Comparison of ENCODE assay signal across 11 cellular contexts in the genomic region with DNA sequence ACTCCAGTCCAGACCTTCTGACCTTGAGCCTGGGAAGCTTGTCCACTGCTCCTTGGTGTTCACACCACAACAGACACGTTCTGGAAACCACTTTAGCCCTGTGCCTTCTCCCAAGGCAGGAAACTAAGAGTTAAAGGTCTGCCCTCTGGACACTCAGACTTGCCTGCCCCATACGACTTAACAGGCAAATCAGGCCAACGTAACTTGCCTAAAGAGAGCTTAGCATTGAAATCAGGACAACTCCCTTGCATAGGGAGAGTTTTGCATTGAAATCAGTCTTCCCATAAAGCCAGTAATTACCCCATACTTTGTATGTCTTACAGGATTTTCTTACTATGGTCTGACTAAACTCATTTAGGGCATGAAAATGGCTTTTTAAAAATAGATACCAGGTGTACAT. TPM values are rescaled to one million over a fixed set of nuclear protein-coding genes. Genes with fewer than 3 reads are reported as not detected.
DNase-seq lines count a peak whose midpoint lies in the region; ATAC-seq and TF ChIP-seq lines count a peak whose summit lies in the region.
"Had no signal": no experiment of that assay in that cellular context is flagged by ENCODE, and none has a peak within 500 bp of the region (broad histone marks: within the 10 kb centered on the region; RNA-seq: fewer than 3 reads in every experiment).

No MANE protein-coding gene starts in this region.

- TF ChIP-seq CTCF in left lung (IDR thresholded peaks at IDR 0.05) (no peak), thyroid gland (IDR thresholded peaks at IDR 0.05) (no peak), foreskin fibroblast (IDR thresholded peaks at IDR 0.05; ENCODE audit: low read depth, low read length) (no peak)

- 29 to 42% methylated on average over 3 of the region's 3 CpGs for WGBS in thyroid gland, 2 donors

- H3K36me3 Mint-ChIP-seq in activated T-cell treated with anti-CD3 and anti-CD28 coated beads, Interleukin-2, amount 50 U/mL, for 72 hours (ENCODE audit: insufficient read depth in 2 of 2) = peaks cover 4 to 17% of the 10 kb centered on the region in 2 donors
- H3K36me3 Mint-ChIP-seq in activated naive CD8-positive, alpha-beta T cell = peaks cover 7% of the 10 kb centered on the region

- peak overlapping the region; percentile 85 for H3K27ac Mint-ChIP-seq in activated T-cell treated with anti-CD3 and anti-CD28 coated beads, Interleukin-2, amount 50 U/mL, for 72 hours
- H3K27ac Mint-ChIP-seq in activated naive CD8-positive, alpha-beta T cell = peak overlapping the region; percentile 58

- ATAC-seq in activated T-cell treated with anti-CD3 and anti-CD28 coated beads, Interleukin-2, amount 50 U/mL, for 72 hours (replicated peaks in 1 of 2) = no peak
- no peak for ATAC-seq in left lung
- ATAC-seq: pancreas had no signal

- H3K4me1 Mint-ChIP-seq in activated T-cell treated with anti-CD3 and anti-CD28 coated beads, Interleukin-2, amount 50 U/mL, for 72 hours (ENCODE audit: low read depth) = peaks cover 87% of the 10 kb centered on the region
- peaks cover 83% of the 10 kb centered on the region for H3K4me1 Mint-ChIP-seq in activated naive CD8-positive, alpha-beta T cell (ENCODE audit: low read depth)

- peaks cover 31 to 96% of the 10 kb centered on the region in 2 donors for H3K4me1 ChIP-seq in left lung
- peaks cover 79 to 82% of the 10 kb centered on the region in 2 donors for H3K4me1 ChIP-seq in thyroid gland

- intact Hi-C loops in left lung (cut with DNase I) = no loop called here
- intact Hi-C loops in thyroid gland (cut with DNase I) = no loop called here
- intact Hi-C loops in posterior vena cava (cut with DNase I) = no loop called here

- no peaks in the 10 kb centered on the region for H3K27me3 ChIP-seq in left lung
- no peaks in the 10 kb centered on the region for H3K27me3 ChIP-seq in thyroid gland
- H3K27me3 ChIP-seq: pancreas had no signal

- H3K9me3 Mint-ChIP-seq in activated T-cell treated with anti-CD3 and anti-CD28 coated beads, Interleukin-2, amount 50 U/mL, for 72 hours = no peaks in the 10 kb centered on the region
- no peaks in the 10 kb centered on the region for H3K9me3 Mint-ChIP-seq in activated naive CD8-positive, alpha-beta T cell (ENCODE audit: low read depth)

- H3K36me3 ChIP-seq in left lung (no peaks in the 10 kb centered on the region), thyroid gland (no peaks in the 10 kb centered on the region)
- H3K36me3 ChIP-seq: pancreas had no signal

- no peaks in the 10 kb centered on the region for H3K9me3 ChIP-seq in left lung
- no peaks in the 10 kb centered on the region for H3K9me3 ChIP-seq in thyroid gland
- H3K9me3 ChIP-seq: pancreas had no signal

- H3K27ac ChIP-seq in left lung (peak overlapping the region; percentile 58 to 59), thyroid gland (peak overlapping the region in 2 of 3 donors; percentile 17 to 62)
- H3K27ac ChIP-seq: VCaP had no signal

- no peak overlapping the region for H3K4me3 ChIP-seq in left lung
- no peak overlapping the region for H3K4me3 ChIP-seq in thyroid gland (replicated peaks in 1 of 3)
- no peak overlapping the region for H3K4me3 ChIP-seq in foreskin fibroblast (ENCODE audit: low read depth in 1 of 2, low read length in 2 of 2)
- H3K4me3 ChIP-seq: pancreas had no signal

- TF ChIP-seq POLR2A in thyroid gland (IDR thresholded peaks at IDR 0.05) = no peak

- no peak overlapping the region for H3K4me3 Mint-ChIP-seq in activated T-cell treated with anti-CD3 and anti-CD28 coated beads, Interleukin-2, amount 50 U/mL, for 72 hours
- H3K4me3 Mint-ChIP-seq in activated naive CD8-positive, alpha-beta T cell = no peak overlapping the region

- no peaks in the 10 kb centered on the region for H3K27me3 Mint-ChIP-seq in activated T-cell treated with anti-CD3 and anti-CD28 coated beads, Interleukin-2, amount 50 U/mL, for 72 hours (ENCODE audit: low read depth)
- H3K27me3 Mint-ChIP-seq in activated naive CD8-positive, alpha-beta T cell = no peaks in the 10 kb centered on the region

- no peak for DNase-seq in activated T-cell treated with anti-CD3 and anti-CD28 coated beads, Interleukin-2, amount 50 U/mL, for 72 hours
- DNase-seq in activated T-cell treated with anti-CD3 and anti-CD28 coated beads for 4 hours = no peak
- no peak for DNase-seq in left lung
- no peak for DNase-seq in thyroid gland
- DNase-seq in posterior vena cava (ENCODE audit: low spot score) = no peak
- DNase-seq in foreskin fibroblast = no peak
- DNase-seq in LoVo (ENCODE audit: low spot score) = no peak
- DNase-seq: AML-193, pancreas had no signal

RNA-seq across cellular contexts. Expression of a gene that starts 18.5 kb away (rescaled TPM):
- 10 to 100 TPM; 74.6 to 81.4 TPM for total RNA-seq in activated T-cell treated with anti-CD3 and anti-CD28 coated beads, Interleukin-2, amount 50 U/mL, for 72 hours
- total RNA-seq in left lung (100 to 1,000 TPM in 1 of 2 donors, 10 to 100 TPM in 1; 98.4 to 104 TPM), thyroid gland (100 to 1,000 TPM; 139 to 157 (median 144) TPM), posterior vena cava (10 to 100 TPM; 82.8 to 87.5 TPM)

RNA-seq across cellular contexts. Expression of a gene that starts 33.4 kb away (rescaled TPM):
- total RNA-seq in activated T-cell treated with anti-CD3 and anti-CD28 coated beads, Interleukin-2, amount 50 U/mL, for 72 hours = 100 to 1,000 TPM; 140 to 148 TPM
- total RNA-seq in left lung (100 to 1,000 TPM; 151 to 180 TPM), thyroid gland (100 to 1,000 TPM in 1 of 4 donors, 10 to 100 TPM in 3; 80.3 to 115 (median 82.3) TPM), posterior vena cava (100 to 1,000 TPM; 152 to 166 TPM)
